In genomic region chr9:89439571-89439970, GRCh38 we compare ENCODE assay signal across 12 cellular contexts. TPM values are rescaled to one million over a fixed set of nuclear protein-coding genes. Genes with fewer than 3 reads are reported as not detected.
DNase-seq lines count a peak whose midpoint lies in the region; ATAC-seq lines count a peak whose summit lies in the region.
"Had no signal": no experiment of that assay in that cellular context is flagged by ENCODE, and none has a peak within 500 bp of the region (broad histone marks: within the 10 kb centered on the region; RNA-seq: fewer than 3 reads in every experiment).

No MANE protein-coding gene starts in this region.

- ATAC-seq in HG02798 (IDR thresholded peaks at IDR 0.05; ENCODE audit: poor library complexity, unreplicated experiment) (peak; percentile 44), GM19324 (IDR thresholded peaks at IDR 0.05; ENCODE audit: low FRiP score, unreplicated experiment) (no peak)
- no peak for ATAC-seq in natural killer cell treated with Interleukin-12 subunit alpha and Interleukin-12 subunit beta and Interleukin-15 and Interleukin-18, amount 100 ng/mL, for 72 hours

- no peaks in the 10 kb centered on the region for H3K9me3 ChIP-seq in CD8-positive, alpha-beta memory T cell (ENCODE audit: low read length)
- H3K9me3 ChIP-seq: MG63 had no signal

- no peaks in the 10 kb centered on the region for H3K27me3 Mint-ChIP-seq in CD8-positive, alpha-beta memory T cell
- H3K27me3 Mint-ChIP-seq in activated naive CD8-positive, alpha-beta T cell treated with anti-CD3 and anti-CD28 coated beads for 36 hours: no peaks in the 10 kb centered on the region
- peaks cover 0 to under 1% of the 10 kb centered on the region in 2 donors for H3K27me3 Mint-ChIP-seq in natural killer cell treated with Interleukin-12 subunit alpha and Interleukin-12 subunit beta and Interleukin-15 and Interleukin-18, amount 100 ng/mL, for 72 hours

- peaks cover 89 to 95% (median 93%) of the 10 kb centered on the region in 3 donors for H3K4me1 Mint-ChIP-seq in CD8-positive, alpha-beta memory T cell
- peaks cover 86% of the 10 kb centered on the region for H3K4me1 Mint-ChIP-seq in activated naive CD8-positive, alpha-beta T cell treated with anti-CD3 and anti-CD28 coated beads for 36 hours
- peaks cover 55% of the 10 kb centered on the region in 2 donors for H3K4me1 Mint-ChIP-seq in natural killer cell treated with Interleukin-12 subunit alpha and Interleukin-12 subunit beta and Interleukin-15 and Interleukin-18, amount 100 ng/mL, for 72 hours (ENCODE audit: low read depth in 2 of 2)

- H3K4me3 Mint-ChIP-seq in CD8-positive, alpha-beta memory T cell: peak overlapping the region in 4 of 7 donors; percentile 5 to 78 (median 54)
- peak overlapping the region; percentile 14 for H3K4me3 Mint-ChIP-seq in activated naive CD8-positive, alpha-beta T cell treated with anti-CD3 and anti-CD28 coated beads for 36 hours
- no peak overlapping the region for H3K4me3 Mint-ChIP-seq in natural killer cell treated with Interleukin-12 subunit alpha and Interleukin-12 subunit beta and Interleukin-15 and Interleukin-18, amount 100 ng/mL, for 72 hours
- H3K4me3 Mint-ChIP-seq: neural crest cell had no signal

- no peak for DNase-seq in CD8-positive, alpha-beta memory T cell
- no peak for DNase-seq in activated naive CD8-positive, alpha-beta T cell treated with anti-CD3 and anti-CD28 coated beads for 36 hours
- no peak for DNase-seq in natural killer cell treated with Interleukin-12 subunit alpha and Interleukin-12 subunit beta and Interleukin-15 and Interleukin-18, amount 100 ng/mL, for 72 hours (ENCODE audit: low spot score)
- no peak for DNase-seq in Kasumi-1 (lab: John Stamatoyannopoulos, UW)
- DNase-seq in NCI-H1436 (lab: John Stamatoyannopoulos, UW): no peak
- DNase-seq in NCI-H526 (lab: John Stamatoyannopoulos, UW): no peak
- DNase-seq: left cardiac atrium, MG63, NCI-H2227 treated with DMSO at 0.1 percent for 48 hours had no signal

- CTCF ChIA-PET in CD8-positive, alpha-beta memory T cell (lab: Charles Lee): interaction anchor here (1.1 to 6.6 kb wide), 5 partner anchors 10 to 109 kb away, joined by 3 to 37 read pairs (median 3); no protein-coding TSS in a partner anchor

- H3K27ac Mint-ChIP-seq in CD8-positive, alpha-beta memory T cell: peak overlapping the region; percentile 84 to 97 (median 92)
- H3K27ac Mint-ChIP-seq in activated naive CD8-positive, alpha-beta T cell treated with anti-CD3 and anti-CD28 coated beads for 36 hours: peak overlapping the region; percentile 89
- H3K27ac Mint-ChIP-seq in natural killer cell treated with Interleukin-12 subunit alpha and Interleukin-12 subunit beta and Interleukin-15 and Interleukin-18, amount 100 ng/mL, for 72 hours: peak overlapping the region; percentile 47 to 79

- POLR2A ChIA-PET in CD8-positive, alpha-beta memory T cell (lab: Charles Lee): no interaction called here

- peaks cover 98% of the 10 kb centered on the region for H3K4me1 ChIP-seq in CD8-positive, alpha-beta memory T cell (ENCODE audit: insufficient read depth, low read length)

- H3K4me3 ChIP-seq in CD8-positive, alpha-beta memory T cell (ENCODE audit: low read length): no peak overlapping the region
- H3K4me3 ChIP-seq: MG63 had no signal

- peaks cover 4 to 81% (median 9%) of the 10 kb centered on the region in 3 donors for H3K36me3 Mint-ChIP-seq in CD8-positive, alpha-beta memory T cell
- peaks cover 55% of the 10 kb centered on the region for H3K36me3 Mint-ChIP-seq in activated naive CD8-positive, alpha-beta T cell treated with anti-CD3 and anti-CD28 coated beads for 36 hours
- peaks cover 3% of the 10 kb centered on the region for H3K36me3 Mint-ChIP-seq in natural killer cell treated with Interleukin-12 subunit alpha and Interleukin-12 subunit beta and Interleukin-15 and Interleukin-18, amount 100 ng/mL, for 72 hours

- H3K36me3 ChIP-seq in CD8-positive, alpha-beta memory T cell (ENCODE audit: insufficient read depth, low read length): peaks cover 9% of the 10 kb centered on the region
- H3K36me3 ChIP-seq: MG63 had no signal

- H3K27me3 ChIP-seq in CD8-positive, alpha-beta memory T cell (ENCODE audit: insufficient read depth, low read length, poor library complexity, severe bottlenecking): no peaks in the 10 kb centered on the region
- H3K27me3 ChIP-seq: MG63 had no signal

- no peak overlapping the region for H3K27ac ChIP-seq in CD8-positive, alpha-beta memory T cell (ENCODE audit: low read depth, low read length)

- no peaks in the 10 kb centered on the region for H3K9me3 Mint-ChIP-seq in CD8-positive, alpha-beta memory T cell
- no peaks in the 10 kb centered on the region for H3K9me3 Mint-ChIP-seq in activated naive CD8-positive, alpha-beta T cell treated with anti-CD3 and anti-CD28 coated beads for 36 hours
- H3K9me3 Mint-ChIP-seq in natural killer cell treated with Interleukin-12 subunit alpha and Interleukin-12 subunit beta and Interleukin-15 and Interleukin-18, amount 100 ng/mL, for 72 hours: no peaks in the 10 kb centered on the region
- H3K9me3 Mint-ChIP-seq: neural crest cell had no signal

RNA-seq across cellular contexts. Expression of gene SEMA4D, which starts 58.3 kb away (rescaled TPM):
- total RNA-seq in CD8-positive, alpha-beta memory T cell: 100 to 1,000 TPM; 238 to 243 TPM
- polyA plus RNA-seq in CD8-positive, alpha-beta memory T cell: 227 TPM
- 100 to 1,000 TPM; 239 to 245 TPM for total RNA-seq in activated naive CD8-positive, alpha-beta T cell treated with anti-CD3 and anti-CD28 coated beads for 36 hours
- total RNA-seq in natural killer cell treated with Interleukin-12 subunit alpha and Interleukin-12 subunit beta and Interleukin-15 and Interleukin-18, amount 100 ng/mL, for 72 hours: 100 to 1,000 TPM; 169 to 237 TPM
